ENCODE assay signal across 17 cellular contexts in genomic region chr19:16363852-16364230, GRCh38. TPM values are rescaled to one million over a fixed set of nuclear protein-coding genes. Genes with fewer than 3 reads are reported as not detected.
A peak's percentile ranks its signal among the peaks of the same experiment; 100 is the strongest.
DNase-seq lines count a peak whose midpoint lies in the region; TF ChIP-seq lines count a peak whose summit lies in the region.
"Had no signal": no experiment of that assay in that cellular context is flagged by ENCODE, and none has a peak within 500 bp of the region (broad histone marks: within the 10 kb centered on the region; RNA-seq: fewer than 3 reads in every experiment).

No MANE protein-coding gene starts in this region.

- peaks cover 38% of the 10 kb centered on the region for H3K36me3 Mint-ChIP-seq in activated CD4-positive, alpha-beta memory T cell treated with anti-CD3 and anti-CD28 coated beads, Interleukin-2, amount 10 ng/mL, durations not matched to agents 7 days and 5 days (ENCODE audit: low read depth)
- peaks cover 18% of the 10 kb centered on the region for H3K36me3 Mint-ChIP-seq in activated CD4-positive, alpha-beta memory T cell treated with anti-CD3 and anti-CD28 coated beads for 36 hours
- peaks cover under 1 to 18% (median 12%) of the 10 kb centered on the region in 3 donors for H3K36me3 Mint-ChIP-seq in immature natural killer cell

- CTCF ChIA-PET in activated CD4-positive, alpha-beta memory T cell treated with anti-CD3 and anti-CD28 coated beads, Interleukin-2, amount 10 ng/mL, durations not matched to agents 7 days and 5 days (lab: Charles Lee): interaction anchor here (5.3 kb wide), 1 partner anchor 11 kb away, joined by 41 read pairs; no protein-coding TSS in a partner anchor
- CTCF ChIA-PET in activated CD4-positive, alpha-beta memory T cell treated with anti-CD3 and anti-CD28 coated beads for 36 hours (lab: Charles Lee): interaction anchor here (1.3 kb wide), 1 partner anchor 12 kb away, joined by 4 read pairs; no protein-coding TSS in a partner anchor

- H3K27ac ChIP-seq in Peyer's patch (peak overlapping the region; percentile 66 to 94 (median 80)), stomach (peak overlapping the region in 3 of 5 donors; percentile 35 to 52 (median 47))
- H3K27ac ChIP-seq: coronary artery had no signal

- no peak for TF ChIP-seq POLR2A in Peyer's patch (IDR thresholded peaks at IDR 0.05)
- no peak for TF ChIP-seq POLR2A in stomach (IDR thresholded peaks at IDR 0.05)

- WGBS in stomach, 5 donors: 83 to 91% (median 87%) methylated on average over 11 of the region's 11 CpGs

- POLR2A ChIA-PET in activated CD4-positive, alpha-beta memory T cell treated with anti-CD3 and anti-CD28 coated beads, Interleukin-2, amount 10 ng/mL, durations not matched to agents 7 days and 5 days (lab: Charles Lee): interaction anchor here (11.5 to 34.9 kb wide), 3 partner anchors 6 to 29 kb away, joined by 409 to 3221 read pairs (median 409); partner anchors contain the start of gene KLF2
- POLR2A ChIA-PET in activated CD4-positive, alpha-beta memory T cell treated with anti-CD3 and anti-CD28 coated beads for 36 hours (lab: Charles Lee): no interaction called here

- H3K27me3 Mint-ChIP-seq in activated CD4-positive, alpha-beta memory T cell treated with anti-CD3 and anti-CD28 coated beads, Interleukin-2, amount 10 ng/mL, durations not matched to agents 7 days and 5 days: peaks cover 2% of the 10 kb centered on the region
- H3K27me3 Mint-ChIP-seq in activated CD4-positive, alpha-beta memory T cell treated with anti-CD3 and anti-CD28 coated beads for 36 hours: peaks cover 18% of the 10 kb centered on the region
- H3K27me3 Mint-ChIP-seq in immature natural killer cell (ENCODE audit: low read depth in 3 of 3): peaks cover 0 to 15% (median 2%) of the 10 kb centered on the region in 3 donors
- H3K27me3 Mint-ChIP-seq: brain, IgD-negative memory B cell had no signal

- H3K9me3 Mint-ChIP-seq in activated CD4-positive, alpha-beta memory T cell treated with anti-CD3 and anti-CD28 coated beads, Interleukin-2, amount 10 ng/mL, durations not matched to agents 7 days and 5 days: no peaks in the 10 kb centered on the region
- no peaks in the 10 kb centered on the region for H3K9me3 Mint-ChIP-seq in activated CD4-positive, alpha-beta memory T cell treated with anti-CD3 and anti-CD28 coated beads for 36 hours
- peaks cover 0 to 2% (median 0%) of the 10 kb centered on the region in 6 donors for H3K9me3 Mint-ChIP-seq in immature natural killer cell
- H3K9me3 Mint-ChIP-seq: brain, IgD-negative memory B cell had no signal

- DNase-seq in activated CD4-positive, alpha-beta memory T cell treated with anti-CD3 and anti-CD28 coated beads, Interleukin-2, amount 10 ng/mL, durations not matched to agents 7 days and 5 days: no peak
- DNase-seq in activated CD4-positive, alpha-beta memory T cell treated with anti-CD3 and anti-CD28 coated beads for 36 hours: no peak
- DNase-seq in Peyer's patch: no peak
- DNase-seq in immature natural killer cell: no peak
- DNase-seq in stomach: no peak
- DNase-seq in NCI-H2029 treated with DMSO at 0.1 percent for 48 hours (lab: John Stamatoyannopoulos, UW): no peak
- no peak for DNase-seq in stimulated activated CD4-positive, alpha-beta T cell treated with anti-CD3 and anti-CD28 coated beads, Interleukin-12 subunit alpha, Interleukin-12 subunit beta, amount 100 ng/mL, for 4 hours
- no peak for DNase-seq in medulla oblongata (ENCODE audit: extremely low spot score)
- DNase-seq: activated CD8-positive, alpha-beta T cell treated with anti-CD3 and anti-CD28 coated beads, Interleukin-2, amount 10 ng/mL, durations not matched to agents 7 days and 5 days; activated gamma-delta T cell; NCI-H1930; NCI-H748 treated with DMSO at 0.1 percent for 48 hours; stimulated activated CD4-positive, alpha-beta T cell treated with anti-CD3 and anti-CD28 coated beads, Interleukin-1b, Interleukin-23, amount 100 ng/mL, for 48 hours; T-helper 9 cell had no signal

- no peak overlapping the region for H3K4me3 Mint-ChIP-seq in activated CD4-positive, alpha-beta memory T cell treated with anti-CD3 and anti-CD28 coated beads, Interleukin-2, amount 10 ng/mL, durations not matched to agents 7 days and 5 days
- no peak overlapping the region for H3K4me3 Mint-ChIP-seq in activated CD4-positive, alpha-beta memory T cell treated with anti-CD3 and anti-CD28 coated beads for 36 hours
- peak overlapping the region in 4 of 5 donors; percentile 10 to 32 (median 22) for H3K4me3 Mint-ChIP-seq in immature natural killer cell
- H3K4me3 Mint-ChIP-seq: activated CD8-positive, alpha-beta T cell treated with anti-CD3 and anti-CD28 coated beads, Interleukin-2, amount 10 ng/mL, durations not matched to agents 7 days and 5 days; brain had no signal

- TF ChIP-seq CTCF in Peyer's patch (IDR thresholded peaks at IDR 0.05): no peak
- no peak for TF ChIP-seq CTCF in stomach (IDR thresholded peaks at IDR 0.05)

- H3K27ac Mint-ChIP-seq in activated CD4-positive, alpha-beta memory T cell treated with anti-CD3 and anti-CD28 coated beads, Interleukin-2, amount 10 ng/mL, durations not matched to agents 7 days and 5 days: peak overlapping the region; percentile 51
- no peak overlapping the region for H3K27ac Mint-ChIP-seq in activated CD4-positive, alpha-beta memory T cell treated with anti-CD3 and anti-CD28 coated beads for 36 hours
- H3K27ac Mint-ChIP-seq in immature natural killer cell: peak overlapping the region in 4 of 6 donors; percentile 82 to 91 (median 86)

- no peaks in the 10 kb centered on the region for H3K27me3 ChIP-seq in Peyer's patch
- H3K27me3 ChIP-seq in stomach: no peaks in the 10 kb centered on the region

- peaks cover 80% of the 10 kb centered on the region for H3K4me1 Mint-ChIP-seq in activated CD4-positive, alpha-beta memory T cell treated with anti-CD3 and anti-CD28 coated beads, Interleukin-2, amount 10 ng/mL, durations not matched to agents 7 days and 5 days
- H3K4me1 Mint-ChIP-seq in activated CD4-positive, alpha-beta memory T cell treated with anti-CD3 and anti-CD28 coated beads for 36 hours (ENCODE audit: low read depth): peaks cover 80% of the 10 kb centered on the region
- peaks cover 50 to 62% of the 10 kb centered on the region in 2 donors for H3K4me1 Mint-ChIP-seq in immature natural killer cell

- H3K4me3 ChIP-seq in Peyer's patch: no peak overlapping the region
- H3K4me3 ChIP-seq in stomach: no peak overlapping the region
- H3K4me3 ChIP-seq: coronary artery had no signal

- no peaks in the 10 kb centered on the region for H3K9me3 ChIP-seq in Peyer's patch
- H3K9me3 ChIP-seq in stomach: no peaks in the 10 kb centered on the region

- intact Hi-C loops in activated CD4-positive, alpha-beta memory T cell treated with anti-CD3 and anti-CD28 coated beads for 36 hours (cut with micrococcal nuclease): no loop called here
- intact Hi-C loops in stomach (cut with DNase I; ENCODE audit: low total_unique reads): no loop called here

- H3K4me1 ChIP-seq in Peyer's patch (peaks cover 3 to 34% (median 25%) of the 10 kb centered on the region in 4 donors), stomach (peaks cover 18 to 59% (median 56%) of the 10 kb centered on the region in 4 donors)

- H3K36me3 ChIP-seq in Peyer's patch (no peaks in the 10 kb centered on the region), stomach (peaks cover 2 to 13% (median 7%) of the 10 kb centered on the region in 4 donors)

- TF ChIP-seq EP300 in stomach (IDR thresholded peaks at IDR 0.05): no peak

RNA-seq across cellular contexts. Expression of gene KLF2, which starts 39.2 kb away (rescaled TPM):
- total RNA-seq in activated CD4-positive, alpha-beta memory T cell treated with anti-CD3 and anti-CD28 coated beads, Interleukin-2, amount 10 ng/mL, durations not matched to agents 7 days and 5 days: 100 to 1,000 TPM; 410 to 423 TPM
- total RNA-seq in activated CD4-positive, alpha-beta memory T cell treated with anti-CD3 and anti-CD28 coated beads for 36 hours: 1 to 10 TPM; 1.7 TPM
- total RNA-seq in Peyer's patch (100 to 1,000 TPM in 1 of 4 donors, 10 to 100 TPM in 3; 12.1 to 129 (median 37.2) TPM), stomach (100 to 1,000 TPM in 1 of 5 donors, 10 to 100 TPM in 4; 31.0 to 107 (median 72.3) TPM)
- polyA plus RNA-seq in immature natural killer cell (100 to 1,000 TPM in 1 of 3 donors, 10 to 100 TPM in 2; 55.0 to 102 (median 91.0) TPM), stomach (10 to 100 TPM in 2 of 3 donors, 1 to 10 TPM in 1; 9.5 to 69.5 (median 16.7) TPM)

Comparison
In these comparisons a context has a peak if more than half of its experiments do, and no peak if none do; other contexts are left out.
1. RNA of gene KLF2, which starts 39.2 kb away (total RNA-seq): 410 to 423 TPM in activated CD4-positive, alpha-beta memory T cell treated with anti-CD3 and anti-CD28 coated beads, Interleukin-2, amount 10 ng/mL, durations not matched to agents 7 days and 5 days, 31.0 to 107 TPM in stomach and 12.1 to 129 TPM in Peyer's patch; 1.7 TPM in activated CD4-positive, alpha-beta memory T cell treated with anti-CD3 and anti-CD28 coated beads for 36 hours; every median in the first group is over 4 times any median in the second.
2. H3K4me3 Mint-ChIP-seq: peak in immature natural killer cell (4 of 5); none in activated CD4-positive, alpha-beta memory T cell treated with anti-CD3 and anti-CD28 coated beads, Interleukin-2, amount 10 ng/mL, durations not matched to agents 7 days and 5 days (single experiment) and activated CD4-positive, alpha-beta memory T cell treated with anti-CD3 and anti-CD28 coated beads for 36 hours (single experiment).